ENCODE assay signal across 18 cellular contexts in genomic region chr1:225941220-225941948, GRCh38. TPM values are rescaled to one million over a fixed set of nuclear protein-coding genes. Genes with fewer than 3 reads are reported as not detected.
DNase-seq lines count a peak whose midpoint lies in the region; ATAC-seq and TF ChIP-seq lines count a peak whose summit lies in the region.
"Had no signal": no experiment of that assay in that cellular context is flagged by ENCODE, and none has a peak within 500 bp of the region (broad histone marks: within the 10 kb centered on the region; RNA-seq: fewer than 3 reads in every experiment).

LEFTY2 (minus strand) TSS chr1:225941220; CDS start chr1:225941140, 80 bp downstream.

- H3K9me3 ChIP-seq in gastroesophageal sphincter, result no peaks in the 10 kb centered on the region
- H3K9me3 ChIP-seq in neuron (ENCODE audit: low read length), result no peaks in the 10 kb centered on the region
- H3K9me3 ChIP-seq in aorta (ENCODE audit: control insufficient read depth, low read length), result no peaks in the 10 kb centered on the region

- H3K27me3 ChIP-seq in gastroesophageal sphincter, result peaks cover 15% of the 10 kb centered on the region
- H3K27me3 ChIP-seq in neuron (ENCODE audit: insufficient read depth, low read length), result no peaks in the 10 kb centered on the region
- H3K27me3 ChIP-seq in aorta (ENCODE audit: control insufficient read depth in 1 of 2, insufficient read depth in 2 of 2, low read length in 1 of 2), result no peaks in the 10 kb centered on the region

- H3K4me1 ChIP-seq in gastroesophageal sphincter (peaks cover 0 to 26% (median 12%) of the 10 kb centered on the region in 3 donors), neuron (ENCODE audit: insufficient read depth, low read length) (peaks cover 39% of the 10 kb centered on the region), aorta (ENCODE audit: control insufficient read depth in 1 of 2, insufficient read depth in 2 of 2, low read length in 2 of 2) (no peaks in the 10 kb centered on the region)

- peak within 1 kb of the TSS; percentile 22 for H2AFZ ChIP-seq in neuron (ENCODE audit: low read depth, low read length)

- intact Hi-C loops in aorta (cut with DNase I), result loop anchor here in 1 of 2 donors (5.0 kb wide), 1 partner anchor 111 kb away; no protein-coding TSS in a partner anchor

- DNase-seq in NCI-H82 (lab: John Stamatoyannopoulos, UW) (peak; percentile 44), NCI-H82 treated with DMSO at 0.1 percent for 48 hours (lab: John Stamatoyannopoulos, UW; ENCODE audit: unreplicated experiment) (no peak), aorta (no peak), NOMO-1 treated with DMSO at 0.1 percent for 48 hours (lab: John Stamatoyannopoulos, UW; ENCODE audit: unreplicated experiment) (no peak), DMS79 treated with DMSO at 0.1 percent for 48 hours (lab: John Stamatoyannopoulos, UW) (no peak)
- DNase-seq: activated CD4-positive, alpha-beta T cell treated with anti-CD3 and anti-CD28 coated beads, Interleukin-2, amount 50 U/mL, for 1 hour; anterior cingulate cortex; CD8-positive, alpha-beta memory T cell; effector CD8-positive, alpha-beta T cell; foreskin fibroblast; GDM1; NCI-H446 treated with DMSO at 0.1 percent for 48 hours; T-helper 2 cell had no signal

- no peak for TF ChIP-seq CTCF in gastroesophageal sphincter (IDR thresholded peaks at IDR 0.05)

- no peak within 1 kb of the TSS for H3K4me3 ChIP-seq in gastroesophageal sphincter
- H3K4me3 ChIP-seq in neuron (ENCODE audit: low read length), result no peak within 1 kb of the TSS
- no peak within 1 kb of the TSS for H3K4me3 ChIP-seq in aorta (ENCODE audit: low read length in 2 of 2)

- H3K36me3 ChIP-seq in gastroesophageal sphincter (no peaks in the 10 kb centered on the region), neuron (ENCODE audit: insufficient read depth, low read length) (no peaks in the 10 kb centered on the region), aorta (ENCODE audit: control insufficient read depth in 1 of 2, insufficient read depth in 2 of 2, low read length in 1 of 2) (no peaks in the 10 kb centered on the region)

- ATAC-seq in gastroesophageal sphincter (peak; percentile 20), aorta (ENCODE audit: low FRiP score) (peak; percentile 64), GM18511 (IDR thresholded peaks at IDR 0.05; ENCODE audit: unreplicated experiment) (no peak)

- TF ChIP-seq POLR2A in gastroesophageal sphincter (IDR thresholded peaks at IDR 0.05), result no peak

- peak within 1 kb of the TSS in 1 of 4 donors; percentile 49 for H3K27ac ChIP-seq in gastroesophageal sphincter
- H3K27ac ChIP-seq in aorta (ENCODE audit: low read depth in 1 of 2, low read length in 2 of 2), result peak within 1 kb of the TSS; percentile 59 to 67
- H3K27ac ChIP-seq: 22Rv1 had no signal

- TF ChIP-seq EP300 in gastroesophageal sphincter (IDR thresholded peaks at IDR 0.05), result no peak

- WGBS in gastroesophageal sphincter (ENCODE audit: low coverage in 1 of 2), 2 donors, result 37 to 46% methylated on average over 2 to 3 of the region's 6 CpGs
- 6 to 13% methylated on average over 6 of the region's 6 CpGs for WGBS in aorta, 2 donors

RNA-seq across cellular contexts. Expression of gene LEFTY2, which starts in this region (rescaled TPM):
- 1 to 10 TPM in 1 of 4 donors, not detected in 3; 1.1 TPM for total RNA-seq in gastroesophageal sphincter
- total RNA-seq in aorta, result 1 to 10 TPM; 4.6 to 5.1 TPM
- 1 to 10 TPM; 5.0 to 6.0 TPM for polyA plus RNA-seq in aorta
- total RNA-seq: CD8-positive, alpha-beta memory T cell; H4 had no signal
- polyA plus RNA-seq: CD8-positive, alpha-beta memory T cell had no signal
